ENCODE assay signal across 25 cellular contexts in the genomic region with DNA sequence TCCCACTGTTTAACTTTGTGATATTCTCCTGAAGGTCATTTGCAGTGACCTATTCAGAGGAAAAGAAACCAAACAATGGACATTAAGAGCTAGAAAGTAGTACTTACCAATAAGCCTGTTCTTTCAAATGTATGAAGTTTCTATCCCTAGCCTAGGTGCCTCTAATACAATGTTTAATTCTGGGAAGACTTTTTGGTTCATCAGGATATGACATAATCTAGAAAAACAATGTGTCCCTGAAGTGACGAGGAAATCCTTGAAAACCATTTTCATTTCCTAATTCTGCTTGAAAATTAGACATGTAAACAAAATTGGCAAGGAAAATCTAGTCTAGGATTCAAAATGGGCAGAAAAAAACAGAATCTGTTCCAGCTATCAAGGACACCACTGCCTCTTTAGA.
"Had no signal": no experiment of that assay in that cellular context is flagged by ENCODE, and none has a peak within 500 bp of the region (broad histone marks: within the 10 kb centered on the region; RNA-seq: fewer than 3 reads in every experiment).

No MANE protein-coding gene starts in this region.

- H3K4me3 ChIP-seq: dorsolateral prefrontal cortex, gastrocnemius medialis, left lung, ovary, prostate gland, sigmoid colon, SK-N-MC, thoracic aorta, uterus had no signal

- H3K27me3 Mint-ChIP-seq: activated CD4-positive, alpha-beta memory T cell treated with anti-CD3 and anti-CD28 coated beads, Interleukin-2, amount 10 ng/mL, durations not matched to agents 7 days and 5 days; activated CD4-positive, alpha-beta T cell treated with anti-CD3 and anti-CD28 coated beads, Interleukin-2, amount 10 ng/mL, durations not matched to agents 7 days and 5 days; activated CD8-positive, alpha-beta memory T cell treated with anti-CD3 and anti-CD28 coated beads, Interleukin-2, amount 10 ng/mL, durations not matched to agents 7 days and 5 days; activated naive CD4-positive, alpha-beta T cell treated with anti-CD3 and anti-CD28 coated beads, Interleukin-2, amount 10 ng/mL, durations not matched to agents 7 days and 5 days; type B pancreatic cell had no signal

- H3K4me1 Mint-ChIP-seq: activated CD8-positive, alpha-beta memory T cell treated with anti-CD3 and anti-CD28 coated beads, Interleukin-2, amount 10 ng/mL, durations not matched to agents 7 days and 5 days; nephron had no signal

- ATAC-seq: activated CD8-positive, alpha-beta memory T cell treated with anti-CD3 and anti-CD28 coated beads, Interleukin-2, amount 10 ng/mL, durations not matched to agents 7 days and 5 days; gastrocnemius medialis; left lung had no signal

- H3K27ac ChIP-seq: dorsolateral prefrontal cortex, ovary, prostate gland, sigmoid colon, SK-N-MC, thoracic aorta, uterus had no signal

- H3K9me3 Mint-ChIP-seq: activated CD4-positive, alpha-beta memory T cell treated with anti-CD3 and anti-CD28 coated beads, Interleukin-2, amount 10 ng/mL, durations not matched to agents 7 days and 5 days; activated naive CD4-positive, alpha-beta T cell treated with anti-CD3 and anti-CD28 coated beads, Interleukin-2, amount 10 ng/mL, durations not matched to agents 7 days and 5 days; nephron; type B pancreatic cell had no signal

- DNase-seq: activated CD4-positive, alpha-beta memory T cell treated with anti-CD3 and anti-CD28 coated beads, Interleukin-2, amount 10 ng/mL, durations not matched to agents 7 days and 5 days; activated CD4-positive, alpha-beta T cell treated with anti-CD3 and anti-CD28 coated beads for 1 hour; activated CD4-positive, alpha-beta T cell treated with anti-CD3 and anti-CD28 coated beads, Interleukin-2, amount 10 ng/mL, durations not matched to agents 7 days and 5 days; activated CD8-positive, alpha-beta memory T cell treated with anti-CD3 and anti-CD28 coated beads, Interleukin-2, amount 10 ng/mL, durations not matched to agents 7 days and 5 days; activated effector memory CD4-positive, alpha-beta T cell treated with anti-CD3 and anti-CD28 coated beads, Interleukin-2, amount 50 U/mL, for 16 hours; activated naive CD4-positive, alpha-beta T cell treated with anti-CD3 and anti-CD28 coated beads, Interleukin-2, amount 10 ng/mL, durations not matched to agents 7 days and 5 days; anterior cingulate cortex; dorsolateral prefrontal cortex; effector memory CD4-positive, alpha-beta T cell; erythroblast; gastrocnemius medialis; glutamatergic neuron; left lung; ovary; retina; sigmoid colon; small intestine; stimulated activated CD4-positive, alpha-beta T cell treated with anti-CD3 and anti-CD28 coated beads, Interleukin-2, amount 100 ng/mL, for 24 hours; stimulated activated naive CD4-positive, alpha-beta T cell treated with Interleukin-2 at 50 U/mL for 16 hours; uterus had no signal

- H3K27me3 ChIP-seq: dorsolateral prefrontal cortex, gastrocnemius medialis, left lung, ovary, sigmoid colon, uterus had no signal

- H3K4me3 Mint-ChIP-seq: activated CD4-positive, alpha-beta memory T cell treated with anti-CD3 and anti-CD28 coated beads, Interleukin-2, amount 10 ng/mL, durations not matched to agents 7 days and 5 days; activated CD4-positive, alpha-beta T cell treated with anti-CD3 and anti-CD28 coated beads, Interleukin-2, amount 10 ng/mL, durations not matched to agents 7 days and 5 days; activated CD8-positive, alpha-beta memory T cell treated with anti-CD3 and anti-CD28 coated beads, Interleukin-2, amount 10 ng/mL, durations not matched to agents 7 days and 5 days; activated naive CD4-positive, alpha-beta T cell treated with anti-CD3 and anti-CD28 coated beads, Interleukin-2, amount 10 ng/mL, durations not matched to agents 7 days and 5 days; nephron; type B pancreatic cell had no signal

- H3K4me1 ChIP-seq: gastrocnemius medialis, left lung, prostate gland, sigmoid colon, uterus had no signal

- H3K36me3 ChIP-seq: ovary, prostate gland, thoracic aorta, uterus had no signal

- H3K27ac Mint-ChIP-seq: activated CD4-positive, alpha-beta memory T cell treated with anti-CD3 and anti-CD28 coated beads, Interleukin-2, amount 10 ng/mL, durations not matched to agents 7 days and 5 days; activated CD8-positive, alpha-beta memory T cell treated with anti-CD3 and anti-CD28 coated beads, Interleukin-2, amount 10 ng/mL, durations not matched to agents 7 days and 5 days; activated naive CD4-positive, alpha-beta T cell treated with anti-CD3 and anti-CD28 coated beads, Interleukin-2, amount 10 ng/mL, durations not matched to agents 7 days and 5 days; nephron; type B pancreatic cell had no signal

- H3K9me3 ChIP-seq: gastrocnemius medialis, left lung, ovary, prostate gland, sigmoid colon, thoracic aorta, uterus had no signal
